21 cellular contexts compared by ENCODE assay signal in genomic region chr12:19155981-19156734, GRCh38.
"Had no signal": no experiment of that assay in that cellular context is flagged by ENCODE, and none has a peak within 500 bp of the region (broad histone marks: within the 10 kb centered on the region; RNA-seq: fewer than 3 reads in every experiment).

No MANE protein-coding gene starts in this region.

- H3K4me1 Mint-ChIP-seq: activated CD4-positive, alpha-beta T cell treated with anti-CD3 and anti-CD28 coated beads for 36 hours; activated naive CD8-positive, alpha-beta T cell treated with anti-CD3 and anti-CD28 coated beads, Interleukin-2, amount 10 ng/mL, durations not matched to agents 7 days and 5 days; activated T-helper 17 cell treated with anti-CD3 and anti-CD28 coated beads, Interleukin-2, amount 50 U/mL, for 72 hours; memory B cell; stimulated activated naive CD8-positive, alpha-beta T cell treated with anti-CD3 and anti-CD28 coated beads, Interleukin-15, amount 100 ng/mL, for 72 hours had no signal

- H3K36me3 ChIP-seq: left lung, neutrophil, suprapubic skin, transverse colon had no signal

- H3K27ac Mint-ChIP-seq: activated CD4-positive, alpha-beta memory T cell treated with anti-CD3 and anti-CD28 coated beads for 36 hours; activated CD4-positive, alpha-beta T cell treated with anti-CD3 and anti-CD28 coated beads for 36 hours; activated CD8-positive, alpha-beta memory T cell treated with anti-CD3 and anti-CD28 coated beads, Interleukin-2, amount 10 ng/mL, durations not matched to agents 7 days and 5 days; activated naive CD8-positive, alpha-beta T cell treated with anti-CD3 and anti-CD28 coated beads, Interleukin-2, amount 10 ng/mL, durations not matched to agents 7 days and 5 days; activated T-helper 17 cell treated with anti-CD3 and anti-CD28 coated beads, Interleukin-2, amount 50 U/mL, for 72 hours; memory B cell; naive thymus-derived CD4-positive, alpha-beta T cell; stimulated activated naive CD8-positive, alpha-beta T cell treated with anti-CD3 and anti-CD28 coated beads, Interleukin-15, amount 100 ng/mL, for 72 hours; T-helper 2 cell treated with Interferon-gamma antibody and Interleukin-4, amounts not matched to agents 5 μg/mL and 100 μg/mL, for 36 hours had no signal

- H3K4me3 ChIP-seq: coronary artery, left lung, suprapubic skin, transverse colon had no signal

- H3K9me3 ChIP-seq: left lung, neutrophil, SK-N-SH, suprapubic skin, transverse colon had no signal

- H3K36me3 Mint-ChIP-seq: activated CD4-positive, alpha-beta memory T cell treated with anti-CD3 and anti-CD28 coated beads for 36 hours; activated naive CD8-positive, alpha-beta T cell treated with anti-CD3 and anti-CD28 coated beads, Interleukin-2, amount 10 ng/mL, durations not matched to agents 7 days and 5 days; memory B cell; naive thymus-derived CD4-positive, alpha-beta T cell had no signal

- H3K9me3 Mint-ChIP-seq: activated CD4-positive, alpha-beta memory T cell treated with anti-CD3 and anti-CD28 coated beads for 36 hours; activated naive CD8-positive, alpha-beta T cell treated with anti-CD3 and anti-CD28 coated beads, Interleukin-2, amount 10 ng/mL, durations not matched to agents 7 days and 5 days; activated T-helper 17 cell treated with anti-CD3 and anti-CD28 coated beads, Interleukin-2, amount 50 U/mL, for 72 hours; naive thymus-derived CD4-positive, alpha-beta T cell; stimulated activated naive CD8-positive, alpha-beta T cell treated with anti-CD3 and anti-CD28 coated beads, Interleukin-15, amount 100 ng/mL, for 72 hours; T-helper 2 cell treated with Interferon-gamma antibody and Interleukin-4, amounts not matched to agents 5 μg/mL and 100 μg/mL, for 36 hours had no signal

- H3K27ac ChIP-seq: coronary artery, left lung, neutrophil, suprapubic skin, transverse colon had no signal

- H3K4me3 Mint-ChIP-seq: activated CD4-positive, alpha-beta memory T cell treated with anti-CD3 and anti-CD28 coated beads for 36 hours; activated CD4-positive, alpha-beta T cell treated with anti-CD3 and anti-CD28 coated beads for 36 hours; activated CD8-positive, alpha-beta memory T cell treated with anti-CD3 and anti-CD28 coated beads, Interleukin-2, amount 10 ng/mL, durations not matched to agents 7 days and 5 days; activated naive CD8-positive, alpha-beta T cell treated with anti-CD3 and anti-CD28 coated beads, Interleukin-2, amount 10 ng/mL, durations not matched to agents 7 days and 5 days; activated T-helper 17 cell treated with anti-CD3 and anti-CD28 coated beads, Interleukin-2, amount 50 U/mL, for 72 hours; memory B cell; naive thymus-derived CD4-positive, alpha-beta T cell; stimulated activated naive CD8-positive, alpha-beta T cell treated with anti-CD3 and anti-CD28 coated beads, Interleukin-15, amount 100 ng/mL, for 72 hours; T-helper 2 cell treated with Interferon-gamma antibody and Interleukin-4, amounts not matched to agents 5 μg/mL and 100 μg/mL, for 36 hours had no signal

- ATAC-seq: activated CD4-positive, alpha-beta T cell treated with anti-CD3 and anti-CD28 coated beads for 36 hours; activated CD8-positive, alpha-beta memory T cell treated with anti-CD3 and anti-CD28 coated beads, Interleukin-2, amount 10 ng/mL, durations not matched to agents 7 days and 5 days; activated T-helper 17 cell treated with anti-CD3 and anti-CD28 coated beads, Interleukin-2, amount 50 U/mL, for 72 hours; left lung; naive thymus-derived CD4-positive, alpha-beta T cell; stimulated activated naive CD8-positive, alpha-beta T cell treated with anti-CD3 and anti-CD28 coated beads, Interleukin-15, amount 100 ng/mL, for 72 hours had no signal

- H3K27me3 ChIP-seq: left lung, neutrophil, suprapubic skin, transverse colon had no signal

- DNase-seq: activated CD4-positive, alpha-beta memory T cell treated with anti-CD3 and anti-CD28 coated beads for 36 hours; activated CD4-positive, alpha-beta T cell treated with anti-CD3 and anti-CD28 coated beads for 36 hours; activated CD8-positive, alpha-beta memory T cell treated with anti-CD3 and anti-CD28 coated beads, Interleukin-2, amount 10 ng/mL, durations not matched to agents 7 days and 5 days; activated naive CD4-positive, alpha-beta T cell treated with Interleukin-2 at 50 U/mL for 16 hours; activated naive CD8-positive, alpha-beta T cell treated with anti-CD3 and anti-CD28 coated beads, Interleukin-2, amount 10 ng/mL, durations not matched to agents 7 days and 5 days; activated T-cell treated with anti-CD3 and anti-CD28 coated beads, Interleukin-2, amount 50 U/mL, for 1 hour; amygdala; central memory CD4-positive, alpha-beta T cell; effector CD4-positive, alpha-beta T cell; hippocampal formation; left lung; naive thymus-derived CD4-positive, alpha-beta T cell; SK-N-SH; stimulated activated naive CD8-positive, alpha-beta T cell treated with anti-CD3 and anti-CD28 coated beads, Interleukin-15, amount 100 ng/mL, for 72 hours; transverse colon had no signal

- H3K27me3 Mint-ChIP-seq: activated CD4-positive, alpha-beta memory T cell treated with anti-CD3 and anti-CD28 coated beads for 36 hours; activated CD4-positive, alpha-beta T cell treated with anti-CD3 and anti-CD28 coated beads for 36 hours; activated CD8-positive, alpha-beta memory T cell treated with anti-CD3 and anti-CD28 coated beads, Interleukin-2, amount 10 ng/mL, durations not matched to agents 7 days and 5 days; activated T-helper 17 cell treated with anti-CD3 and anti-CD28 coated beads, Interleukin-2, amount 50 U/mL, for 72 hours; stimulated activated naive CD8-positive, alpha-beta T cell treated with anti-CD3 and anti-CD28 coated beads, Interleukin-15, amount 100 ng/mL, for 72 hours had no signal
